In genomic region chrX:103329991-103330390, GRCh38 we compare ENCODE assay signal across 10 cellular contexts. TPM values are rescaled to one million over a fixed set of nuclear protein-coding genes. Genes with fewer than 3 reads are reported as not detected.
A peak's percentile ranks its signal among the peaks of the same experiment; 100 is the strongest.
DNase-seq lines count a peak whose midpoint lies in the region; ATAC-seq and TF ChIP-seq lines count a peak whose summit lies in the region.
"Had no signal": no experiment of that assay in that cellular context is flagged by ENCODE, and none has a peak within 500 bp of the region (broad histone marks: within the 10 kb centered on the region; RNA-seq: fewer than 3 reads in every experiment).

A gene with protein sequence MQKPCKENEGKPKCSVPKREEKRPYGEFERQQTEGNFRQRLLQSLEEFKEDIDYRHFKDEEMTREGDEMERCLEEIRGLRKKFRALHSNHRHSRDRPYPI (plus strand): TSS chrX:103330239. CDS start chrX:103331404, 1,165 bp downstream.

- peak within 1 kb of the TSS; percentile 34 for H2BK120ac ChIP-seq in mesenchymal stem cell (ENCODE audit: low read depth, low read length)

- H2BK12ac ChIP-seq in mesenchymal stem cell (ENCODE audit: low read length in 2 of 2): no peak within 1 kb of the TSS

- no peak within 1 kb of the TSS for H2BK5ac ChIP-seq in mesenchymal stem cell (ENCODE audit: low read depth, low read length, poor library complexity, severe bottlenecking)

- no peak for TF ChIP-seq EP300 in esophagus muscularis mucosa (IDR thresholded peaks at IDR 0.05)

- no peak within 1 kb of the TSS for H2BK15ac ChIP-seq in mesenchymal stem cell (ENCODE audit: low read depth, poor library complexity, severe bottlenecking)

- peak within 1 kb of the TSS; percentile 54 for H3K4me2 ChIP-seq in mesenchymal stem cell (ENCODE audit: low read length, poor library complexity, severe bottlenecking)

- peak within 1 kb of the TSS in 1 of 2 experiments; percentile 12 for H3K18ac ChIP-seq in mesenchymal stem cell (ENCODE audit: low read depth in 1 of 2, low read length in 2 of 2)

- H3K4me3 ChIP-seq in esophagus muscularis mucosa (peak within 1 kb of the TSS; percentile 41 to 43 (median 42)), mesenchymal stem cell (ENCODE audit: insufficient read depth in 1 of 2, low read depth in 1 of 2, low read length in 2 of 2) (peak within 1 kb of the TSS; percentile 46 to 78), thoracic aorta (peak within 1 kb of the TSS; percentile 68)

- H3K14ac ChIP-seq in mesenchymal stem cell (ENCODE audit: low read length in 2 of 2): no peak within 1 kb of the TSS

- DNase-seq in NCI-H524 (lab: John Stamatoyannopoulos, UW) (peak; percentile 82 to 92), esophagus muscularis mucosa (ENCODE audit: extremely low spot score) (no peak), mesenchymal stem cell (no peak), thoracic aorta (ENCODE audit: low spot score) (no peak), DMS53 (lab: John Stamatoyannopoulos, UW) (no peak), NCI-H1417 (lab: John Stamatoyannopoulos, UW) (no peak), RKO (ENCODE audit: low spot score) (no peak), OCI-M1 (lab: John Stamatoyannopoulos, UW) (no peak)

- H4K8ac ChIP-seq in mesenchymal stem cell (ENCODE audit: low read length): no peak within 1 kb of the TSS

- H3K27ac ChIP-seq in esophagus muscularis mucosa (replicated peaks in 1 of 4) (peak within 1 kb of the TSS in 3 of 4 donors; percentile 28 to 36 (median 32)), mesenchymal stem cell (ENCODE audit: low read length, poor library complexity, severe bottlenecking) (peak within 1 kb of the TSS; percentile 74), thoracic aorta (no peak within 1 kb of the TSS)
- H3K27ac ChIP-seq: HL-60 had no signal

- H3K9me3 ChIP-seq in esophagus muscularis mucosa (no peaks in the 10 kb centered on the region), mesenchymal stem cell (ENCODE audit: control insufficient read depth, low read length) (no peaks in the 10 kb centered on the region), thoracic aorta (no peaks in the 10 kb centered on the region)

- H3K9ac ChIP-seq in mesenchymal stem cell (ENCODE audit: low read length): peak within 1 kb of the TSS; percentile 89

- no peaks in the 10 kb centered on the region for H3K79me1 ChIP-seq in mesenchymal stem cell (replicated peaks; ENCODE audit: low read length, poor library complexity, severe bottlenecking)

- ATAC-seq in thoracic aorta (ENCODE audit: insufficient number of reproducible peaks, low FRiP score, low read depth): peak; percentile 91

- WGBS in esophagus muscularis mucosa: 22% methylated on average over 11 of the region's 11 CpGs
- WGBS in mesenchymal stem cell: 88% methylated on average over 11 of the region's 11 CpGs

- H2AFZ ChIP-seq in mesenchymal stem cell (ENCODE audit: low read depth, low read length): peak within 1 kb of the TSS; percentile 61

- TF ChIP-seq CTCF in esophagus muscularis mucosa (IDR thresholded peaks at IDR 0.05) (no peak), thoracic aorta (IDR thresholded peaks at IDR 0.05) (no peak)

- no peak within 1 kb of the TSS for H3K4ac ChIP-seq in mesenchymal stem cell (ENCODE audit: low read depth in 1 of 2, low read length in 2 of 2)

- no peak within 1 kb of the TSS for H3K23ac ChIP-seq in mesenchymal stem cell (ENCODE audit: low read length in 2 of 2)

- no peak within 1 kb of the TSS for H2AK5ac ChIP-seq in mesenchymal stem cell (ENCODE audit: low read length, severe bottlenecking)

- H3K27me3 ChIP-seq in esophagus muscularis mucosa: peaks cover 0 to 11% (median 0%) of the 10 kb centered on the region in 4 donors
- H3K27me3 ChIP-seq in mesenchymal stem cell (ENCODE audit: control insufficient read depth in 1 of 2, insufficient read depth in 1 of 2, low read length in 2 of 2): peaks cover 0 to 18% of the 10 kb centered on the region in 2 experiments
- no peaks in the 10 kb centered on the region for H3K27me3 ChIP-seq in thoracic aorta (replicated peaks; ENCODE audit: insufficient read depth)

- no peaks in the 10 kb centered on the region for H3K36me3 ChIP-seq in esophagus muscularis mucosa
- H3K36me3 ChIP-seq in mesenchymal stem cell (ENCODE audit: control insufficient read depth in 1 of 2, insufficient read depth in 2 of 2, low read depth in 1 of 2, low read length in 2 of 2): peaks cover 0 to 5% of the 10 kb centered on the region in 2 experiments
- no peaks in the 10 kb centered on the region for H3K36me3 ChIP-seq in thoracic aorta

- TF ChIP-seq POLR2A in esophagus muscularis mucosa (IDR thresholded peaks at IDR 0.05; ENCODE audit: low read depth): no peak

- no peak within 1 kb of the TSS for H4K91ac ChIP-seq in mesenchymal stem cell (ENCODE audit: low read length)

- intact Hi-C loops in esophagus muscularis mucosa (cut with DNase I): no loop called here

- H3K4me1 ChIP-seq in esophagus muscularis mucosa: peaks cover 0 to 10% (median 0%) of the 10 kb centered on the region in 4 donors
- peaks cover 3% of the 10 kb centered on the region for H3K4me1 ChIP-seq in mesenchymal stem cell (ENCODE audit: control insufficient read depth, insufficient read depth, low read depth, low read length)
- no peaks in the 10 kb centered on the region for H3K4me1 ChIP-seq in thoracic aorta (ENCODE audit: control insufficient read depth in 1 of 2, low read depth in 2 of 2)

RNA-seq across cellular contexts. Expression of the gene that starts here (rescaled TPM):
- total RNA-seq in esophagus muscularis mucosa: 10 to 100 TPM in 3 of 4 donors, 1 to 10 TPM in 1; 8.2 to 12.9 (median 10.6) TPM
- 0.54 TPM for polyA plus RNA-seq in mesenchymal stem cell (2013, experiment 1 of 2)
- 0.33 TPM for polyA plus RNA-seq in mesenchymal stem cell (2013, experiment 2 of 2)
- 10 to 100 TPM in 1 of 2 donors, 1 to 10 TPM in 1; 2.8 to 12.2 TPM for total RNA-seq in thoracic aorta
- total RNA-seq: SK-MEL-5 had no signal

Comparison
In these comparisons a context has a peak if more than half of its experiments do, and no peak if none do; other contexts are left out.
1. DNase-seq: peak in NCI-H524 (2 of 2); none in esophagus muscularis mucosa (single experiment), mesenchymal stem cell (single experiment), thoracic aorta (single experiment), DMS53 (single experiment), NCI-H1417 (0 of 3), RKO (single experiment) and OCI-M1 (single experiment).
2. H3K27ac ChIP-seq: peak in esophagus muscularis mucosa (3 of 4) and mesenchymal stem cell (single experiment); none in thoracic aorta (0 of 2).
3. Peak in every context shown above with its lines, with median percentiles within 50 percentile points of each other: H3K4me3 ChIP-seq.